Comparison of ENCODE assay signal across 2 cellular contexts in the genomic region with DNA sequence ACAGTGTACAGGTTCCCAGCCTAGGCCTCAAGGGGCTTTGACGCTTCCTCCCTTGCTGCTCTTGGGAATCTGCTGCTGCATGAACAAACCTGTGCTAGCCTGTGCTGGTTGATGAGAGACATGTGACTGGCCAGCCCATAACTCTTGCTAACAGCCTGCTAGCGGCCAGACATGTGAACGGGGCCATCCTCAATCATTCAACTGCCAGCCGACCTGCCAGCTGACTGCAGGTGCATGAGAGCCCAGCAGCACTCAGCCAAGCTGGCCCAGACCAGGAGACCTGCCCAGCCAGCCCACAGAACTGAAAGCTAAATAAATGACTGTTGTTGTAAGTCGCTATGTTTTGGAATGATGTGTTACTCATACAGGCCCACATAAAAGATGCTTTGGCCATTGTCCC.
TF ChIP-seq lines count a peak whose summit lies in the region.

No MANE protein-coding gene starts in this region.

TF ChIP-seq in SK-N-SH, 30 proteins besides CTCF, POLR2A, EP300 and RAD21 (continued from another document):
- no peak for TF ChIP-seq RXRA (IDR thresholded peaks at IDR 0.05; ENCODE audit: borderline replicate concordance, low read depth)
- no peak for TF ChIP-seq ELF1 (IDR thresholded peaks at IDR 0.05)
- TF ChIP-seq, protein P1, sequence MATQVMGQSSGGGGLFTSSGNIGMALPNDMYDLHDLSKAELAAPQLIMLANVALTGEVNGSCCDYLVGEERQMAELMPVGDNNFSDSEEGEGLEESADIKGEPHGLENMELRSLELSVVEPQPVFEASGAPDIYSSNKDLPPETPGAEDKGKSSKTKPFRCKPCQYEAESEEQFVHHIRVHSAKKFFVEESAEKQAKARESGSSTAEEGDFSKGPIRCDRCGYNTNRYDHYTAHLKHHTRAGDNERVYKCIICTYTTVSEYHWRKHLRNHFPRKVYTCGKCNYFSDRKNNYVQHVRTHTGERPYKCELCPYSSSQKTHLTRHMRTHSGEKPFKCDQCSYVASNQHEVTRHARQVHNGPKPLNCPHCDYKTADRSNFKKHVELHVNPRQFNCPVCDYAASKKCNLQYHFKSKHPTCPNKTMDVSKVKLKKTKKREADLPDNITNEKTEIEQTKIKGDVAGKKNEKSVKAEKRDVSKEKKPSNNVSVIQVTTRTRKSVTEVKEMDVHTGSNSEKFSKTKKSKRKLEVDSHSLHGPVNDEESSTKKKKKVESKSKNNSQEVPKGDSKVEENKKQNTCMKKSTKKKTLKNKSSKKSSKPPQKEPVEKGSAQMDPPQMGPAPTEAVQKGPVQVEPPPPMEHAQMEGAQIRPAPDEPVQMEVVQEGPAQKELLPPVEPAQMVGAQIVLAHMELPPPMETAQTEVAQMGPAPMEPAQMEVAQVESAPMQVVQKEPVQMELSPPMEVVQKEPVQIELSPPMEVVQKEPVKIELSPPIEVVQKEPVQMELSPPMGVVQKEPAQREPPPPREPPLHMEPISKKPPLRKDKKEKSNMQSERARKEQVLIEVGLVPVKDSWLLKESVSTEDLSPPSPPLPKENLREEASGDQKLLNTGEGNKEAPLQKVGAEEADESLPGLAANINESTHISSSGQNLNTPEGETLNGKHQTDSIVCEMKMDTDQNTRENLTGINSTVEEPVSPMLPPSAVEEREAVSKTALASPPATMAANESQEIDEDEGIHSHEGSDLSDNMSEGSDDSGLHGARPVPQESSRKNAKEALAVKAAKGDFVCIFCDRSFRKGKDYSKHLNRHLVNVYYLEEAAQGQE (IDR thresholded peaks at IDR 0.05; ENCODE audit: low read depth, low read length): no peak
- TF ChIP-seq, protein P2, sequence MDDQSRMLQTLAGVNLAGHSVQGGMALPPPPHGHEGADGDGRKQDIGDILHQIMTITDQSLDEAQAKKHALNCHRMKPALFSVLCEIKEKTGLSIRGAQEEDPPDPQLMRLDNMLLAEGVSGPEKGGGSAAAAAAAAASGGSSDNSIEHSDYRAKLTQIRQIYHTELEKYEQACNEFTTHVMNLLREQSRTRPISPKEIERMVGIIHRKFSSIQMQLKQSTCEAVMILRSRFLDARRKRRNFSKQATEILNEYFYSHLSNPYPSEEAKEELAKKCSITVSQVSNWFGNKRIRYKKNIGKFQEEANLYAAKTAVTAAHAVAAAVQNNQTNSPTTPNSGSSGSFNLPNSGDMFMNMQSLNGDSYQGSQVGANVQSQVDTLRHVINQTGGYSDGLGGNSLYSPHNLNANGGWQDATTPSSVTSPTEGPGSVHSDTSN (IDR thresholded peaks at IDR 0.05): no peak
- TF ChIP-seq POLR2AphosphoS5 (IDR thresholded peaks at IDR 0.05; ENCODE audit: low read depth, low read length): no peak
- no peak for TF ChIP-seq NFIC (IDR thresholded peaks at IDR 0.05; ENCODE audit: borderline replicate concordance)

TF ChIP-seq in SK-N-SH treated with all-trans-retinoic acid at 6 μM for 48 hours, 23 proteins besides CTCF, POLR2A, EP300 and RAD21 (continued from another document):
- TF ChIP-seq, protein P3, sequence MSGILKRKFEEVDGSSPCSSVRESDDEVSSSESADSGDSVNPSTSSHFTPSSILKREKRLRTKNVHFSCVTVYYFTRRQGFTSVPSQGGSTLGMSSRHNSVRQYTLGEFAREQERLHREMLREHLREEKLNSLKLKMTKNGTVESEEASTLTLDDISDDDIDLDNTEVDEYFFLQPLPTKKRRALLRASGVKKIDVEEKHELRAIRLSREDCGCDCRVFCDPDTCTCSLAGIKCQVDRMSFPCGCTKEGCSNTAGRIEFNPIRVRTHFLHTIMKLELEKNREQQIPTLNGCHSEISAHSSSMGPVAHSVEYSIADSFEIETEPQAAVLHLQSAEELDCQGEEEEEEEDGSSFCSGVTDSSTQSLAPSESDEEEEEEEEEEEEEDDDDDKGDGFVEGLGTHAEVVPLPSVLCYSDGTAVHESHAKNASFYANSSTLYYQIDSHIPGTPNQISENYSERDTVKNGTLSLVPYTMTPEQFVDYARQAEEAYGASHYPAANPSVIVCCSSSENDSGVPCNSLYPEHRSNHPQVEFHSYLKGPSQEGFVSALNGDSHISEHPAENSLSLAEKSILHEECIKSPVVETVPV (CRISPR knock-in tag; IDR thresholded peaks at IDR 0.05): no peak
- TF ChIP-seq ISL1 (CRISPR knock-in tag; IDR thresholded peaks at IDR 0.05) (no peak), CSDC2 (CRISPR knock-in tag; IDR thresholded peaks at IDR 0.05) (no peak), ARNTL (CRISPR knock-in tag; IDR thresholded peaks at IDR 0.05; ENCODE audit: borderline replicate concordance, low read depth) (no peak), ZNF8 (CRISPR knock-in tag; IDR thresholded peaks at IDR 0.05) (no peak), OSR1 (CRISPR knock-in tag; IDR thresholded peaks at IDR 0.05) (no peak)
- TF ChIP-seq, protein P4, sequence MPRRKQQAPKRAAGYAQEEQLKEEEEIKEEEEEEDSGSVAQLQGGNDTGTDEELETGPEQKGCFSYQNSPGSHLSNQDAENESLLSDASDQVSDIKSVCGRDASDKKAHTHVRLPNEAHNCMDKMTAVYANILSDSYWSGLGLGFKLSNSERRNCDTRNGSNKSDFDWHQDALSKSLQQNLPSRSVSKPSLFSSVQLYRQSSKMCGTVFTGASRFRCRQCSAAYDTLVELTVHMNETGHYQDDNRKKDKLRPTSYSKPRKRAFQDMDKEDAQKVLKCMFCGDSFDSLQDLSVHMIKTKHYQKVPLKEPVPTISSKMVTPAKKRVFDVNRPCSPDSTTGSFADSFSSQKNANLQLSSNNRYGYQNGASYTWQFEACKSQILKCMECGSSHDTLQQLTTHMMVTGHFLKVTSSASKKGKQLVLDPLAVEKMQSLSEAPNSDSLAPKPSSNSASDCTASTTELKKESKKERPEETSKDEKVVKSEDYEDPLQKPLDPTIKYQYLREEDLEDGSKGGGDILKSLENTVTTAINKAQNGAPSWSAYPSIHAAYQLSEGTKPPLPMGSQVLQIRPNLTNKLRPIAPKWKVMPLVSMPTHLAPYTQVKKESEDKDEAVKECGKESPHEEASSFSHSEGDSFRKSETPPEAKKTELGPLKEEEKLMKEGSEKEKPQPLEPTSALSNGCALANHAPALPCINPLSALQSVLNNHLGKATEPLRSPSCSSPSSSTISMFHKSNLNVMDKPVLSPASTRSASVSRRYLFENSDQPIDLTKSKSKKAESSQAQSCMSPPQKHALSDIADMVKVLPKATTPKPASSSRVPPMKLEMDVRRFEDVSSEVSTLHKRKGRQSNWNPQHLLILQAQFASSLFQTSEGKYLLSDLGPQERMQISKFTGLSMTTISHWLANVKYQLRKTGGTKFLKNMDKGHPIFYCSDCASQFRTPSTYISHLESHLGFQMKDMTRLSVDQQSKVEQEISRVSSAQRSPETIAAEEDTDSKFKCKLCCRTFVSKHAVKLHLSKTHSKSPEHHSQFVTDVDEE (CRISPR knock-in tag; IDR thresholded peaks at IDR 0.05): no peak
